2 cellular contexts compared by ENCODE assay signal in the genomic region with DNA sequence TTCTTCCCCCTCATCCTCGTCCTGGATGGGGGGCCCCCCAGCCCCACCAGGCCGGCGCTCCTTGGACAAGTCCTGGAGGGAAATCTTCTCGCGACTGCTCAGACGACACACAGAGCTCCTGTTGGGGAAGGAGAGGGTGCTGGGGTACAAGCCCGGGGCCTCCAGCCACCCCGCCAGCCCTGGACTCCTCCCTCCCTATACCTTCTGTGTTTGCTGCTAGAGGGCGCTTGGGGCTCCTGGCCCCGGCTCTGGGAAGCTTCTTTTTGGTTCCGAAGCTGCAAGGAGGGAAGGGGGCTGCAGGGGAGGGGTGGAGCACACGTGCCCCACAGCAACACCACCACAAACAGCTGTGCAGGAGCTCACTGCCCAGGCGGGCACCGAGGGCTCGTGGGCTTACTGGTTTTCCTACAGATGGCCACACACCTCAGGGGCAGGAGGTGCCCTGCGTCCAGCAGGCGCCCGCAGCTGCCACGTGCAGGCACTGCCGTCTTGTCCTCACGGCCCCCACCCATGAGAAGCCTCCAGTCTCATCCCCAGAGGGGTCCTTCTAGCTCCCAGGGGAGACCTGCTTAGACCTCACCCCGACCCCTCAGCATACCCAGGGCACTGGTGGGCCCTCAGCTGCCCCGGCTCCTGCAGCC.
A peak's percentile ranks its signal among the peaks of the same experiment; 100 is the strongest.
TF ChIP-seq lines count a peak whose summit lies in the region.

No MANE protein-coding gene starts in this region.

TF ChIP-seq in HEK293, 187 proteins besides CTCF, POLR2A, EP300 and RAD21:
- TF ChIP-seq, protein P1, sequence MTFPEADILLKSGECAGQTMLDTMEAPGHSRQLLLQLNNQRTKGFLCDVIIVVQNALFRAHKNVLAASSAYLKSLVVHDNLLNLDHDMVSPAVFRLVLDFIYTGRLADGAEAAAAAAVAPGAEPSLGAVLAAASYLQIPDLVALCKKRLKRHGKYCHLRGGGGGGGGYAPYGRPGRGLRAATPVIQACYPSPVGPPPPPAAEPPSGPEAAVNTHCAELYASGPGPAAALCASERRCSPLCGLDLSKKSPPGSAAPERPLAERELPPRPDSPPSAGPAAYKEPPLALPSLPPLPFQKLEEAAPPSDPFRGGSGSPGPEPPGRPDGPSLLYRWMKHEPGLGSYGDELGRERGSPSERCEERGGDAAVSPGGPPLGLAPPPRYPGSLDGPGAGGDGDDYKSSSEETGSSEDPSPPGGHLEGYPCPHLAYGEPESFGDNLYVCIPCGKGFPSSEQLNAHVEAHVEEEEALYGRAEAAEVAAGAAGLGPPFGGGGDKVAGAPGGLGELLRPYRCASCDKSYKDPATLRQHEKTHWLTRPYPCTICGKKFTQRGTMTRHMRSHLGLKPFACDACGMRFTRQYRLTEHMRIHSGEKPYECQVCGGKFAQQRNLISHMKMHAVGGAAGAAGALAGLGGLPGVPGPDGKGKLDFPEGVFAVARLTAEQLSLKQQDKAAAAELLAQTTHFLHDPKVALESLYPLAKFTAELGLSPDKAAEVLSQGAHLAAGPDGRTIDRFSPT (tag by site-specific recombination; IDR thresholded peaks at IDR 0.05) = peak; percentile 79
- TF ChIP-seq ZNF211 (tag by site-specific recombination; IDR thresholded peaks at IDR 0.05; ENCODE audit: low read depth) (no peak), ZNF514 (tag by site-specific recombination; IDR thresholded peaks at IDR 0.05) (no peak), ZNF529 (tag by site-specific recombination; IDR thresholded peaks at IDR 0.05; ENCODE audit: insufficient replicate concordance) (no peak), ZNF302 (tag by site-specific recombination; IDR thresholded peaks at IDR 0.05; ENCODE audit: low read depth) (no peak), SCRT1 (tag by site-specific recombination; IDR thresholded peaks at IDR 0.05; ENCODE audit: borderline replicate concordance) (no peak), ZNF629 (tag by site-specific recombination; IDR thresholded peaks at IDR 0.05) (no peak), ZNF423 (tag by site-specific recombination; IDR thresholded peaks at IDR 0.05) (no peak), WT1 (tag by site-specific recombination; IDR thresholded peaks at IDR 0.05) (no peak), ZNF660 (tag by site-specific recombination; IDR thresholded peaks at IDR 0.05) (no peak), ZNF48 (tag by site-specific recombination; IDR thresholded peaks at IDR 0.05) (no peak), KLF9 (tag by site-specific recombination; IDR thresholded peaks at IDR 0.05; ENCODE audit: low read depth) (no peak), ZNF549 (tag by site-specific recombination; IDR thresholded peaks at IDR 0.05) (no peak), ZNF2 (tag by site-specific recombination; IDR thresholded peaks at IDR 0.05) (no peak)
- TF ChIP-seq, protein P2, sequence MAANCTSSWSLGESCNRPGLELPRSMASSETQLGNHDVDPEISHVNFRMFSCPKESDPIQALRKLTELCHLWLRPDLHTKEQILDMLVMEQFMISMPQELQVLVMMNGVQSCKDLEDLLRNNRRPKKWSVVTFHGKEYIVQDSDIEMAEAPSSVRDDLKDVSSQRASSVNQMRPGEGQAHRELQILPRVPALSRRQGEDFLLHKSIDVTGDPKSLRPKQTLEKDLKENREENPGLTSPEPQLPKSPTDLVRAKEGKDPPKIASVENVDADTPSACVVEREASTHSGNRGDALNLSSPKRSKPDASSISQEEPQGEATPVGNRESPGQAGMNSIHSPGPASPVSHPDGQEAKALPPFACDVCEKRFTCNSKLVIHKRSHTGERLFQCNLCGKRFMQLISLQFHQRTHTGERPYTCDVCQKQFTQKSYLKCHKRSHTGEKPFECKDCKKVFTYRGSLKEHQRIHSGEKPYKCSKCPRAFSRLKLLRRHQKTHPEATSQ (tag by site-specific recombination; IDR thresholded peaks at IDR 0.05) = no peak
- TF ChIP-seq, protein P3, sequence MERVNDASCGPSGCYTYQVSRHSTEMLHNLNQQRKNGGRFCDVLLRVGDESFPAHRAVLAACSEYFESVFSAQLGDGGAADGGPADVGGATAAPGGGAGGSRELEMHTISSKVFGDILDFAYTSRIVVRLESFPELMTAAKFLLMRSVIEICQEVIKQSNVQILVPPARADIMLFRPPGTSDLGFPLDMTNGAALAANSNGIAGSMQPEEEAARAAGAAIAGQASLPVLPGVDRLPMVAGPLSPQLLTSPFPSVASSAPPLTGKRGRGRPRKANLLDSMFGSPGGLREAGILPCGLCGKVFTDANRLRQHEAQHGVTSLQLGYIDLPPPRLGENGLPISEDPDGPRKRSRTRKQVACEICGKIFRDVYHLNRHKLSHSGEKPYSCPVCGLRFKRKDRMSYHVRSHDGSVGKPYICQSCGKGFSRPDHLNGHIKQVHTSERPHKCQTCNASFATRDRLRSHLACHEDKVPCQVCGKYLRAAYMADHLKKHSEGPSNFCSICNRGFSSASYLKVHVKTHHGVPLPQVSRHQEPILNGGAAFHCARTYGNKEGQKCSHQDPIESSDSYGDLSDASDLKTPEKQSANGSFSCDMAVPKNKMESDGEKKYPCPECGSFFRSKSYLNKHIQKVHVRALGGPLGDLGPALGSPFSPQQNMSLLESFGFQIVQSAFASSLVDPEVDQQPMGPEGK (tag by site-specific recombination; IDR thresholded peaks at IDR 0.05) = 0 out of 2 replicates have a peak, but pooled peaks have one; percentile 18

TF ChIP-seq in GM12878, 131 proteins besides CTCF, POLR2A, EP300 and RAD21:
- TF ChIP-seq RBBP5 (conservative IDR thresholded peaks at IDR 0.05) (no peak), HCFC1 (IDR thresholded peaks at IDR 0.05; ENCODE audit: low read length) (no peak), ASH2L (IDR thresholded peaks at IDR 0.05; ENCODE audit: borderline replicate concordance, low read depth) (no peak), ZNF384 (IDR thresholded peaks at IDR 0.05; ENCODE audit: borderline replicate concordance, low read depth, low read length) (no peak), SUPT20H (IDR thresholded peaks at IDR 0.05; ENCODE audit: borderline replicate concordance, control insufficient read depth, low read depth, low read length) (no peak), SIN3A (IDR thresholded peaks at IDR 0.05; ENCODE audit: low read depth, low read length) (no peak)
- TF ChIP-seq, protein P4, sequence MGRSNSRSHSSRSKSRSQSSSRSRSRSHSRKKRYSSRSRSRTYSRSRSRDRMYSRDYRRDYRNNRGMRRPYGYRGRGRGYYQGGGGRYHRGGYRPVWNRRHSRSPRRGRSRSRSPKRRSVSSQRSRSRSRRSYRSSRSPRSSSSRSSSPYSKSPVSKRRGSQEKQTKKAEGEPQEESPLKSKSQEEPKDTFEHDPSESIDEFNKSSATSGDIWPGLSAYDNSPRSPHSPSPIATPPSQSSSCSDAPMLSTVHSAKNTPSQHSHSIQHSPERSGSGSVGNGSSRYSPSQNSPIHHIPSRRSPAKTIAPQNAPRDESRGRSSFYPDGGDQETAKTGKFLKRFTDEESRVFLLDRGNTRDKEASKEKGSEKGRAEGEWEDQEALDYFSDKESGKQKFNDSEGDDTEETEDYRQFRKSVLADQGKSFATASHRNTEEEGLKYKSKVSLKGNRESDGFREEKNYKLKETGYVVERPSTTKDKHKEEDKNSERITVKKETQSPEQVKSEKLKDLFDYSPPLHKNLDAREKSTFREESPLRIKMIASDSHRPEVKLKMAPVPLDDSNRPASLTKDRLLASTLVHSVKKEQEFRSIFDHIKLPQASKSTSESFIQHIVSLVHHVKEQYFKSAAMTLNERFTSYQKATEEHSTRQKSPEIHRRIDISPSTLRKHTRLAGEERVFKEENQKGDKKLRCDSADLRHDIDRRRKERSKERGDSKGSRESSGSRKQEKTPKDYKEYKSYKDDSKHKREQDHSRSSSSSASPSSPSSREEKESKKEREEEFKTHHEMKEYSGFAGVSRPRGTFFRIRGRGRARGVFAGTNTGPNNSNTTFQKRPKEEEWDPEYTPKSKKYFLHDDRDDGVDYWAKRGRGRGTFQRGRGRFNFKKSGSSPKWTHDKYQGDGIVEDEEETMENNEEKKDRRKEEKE (IDR thresholded peaks at IDR 0.05) = no peak
- TF ChIP-seq, protein P5, sequence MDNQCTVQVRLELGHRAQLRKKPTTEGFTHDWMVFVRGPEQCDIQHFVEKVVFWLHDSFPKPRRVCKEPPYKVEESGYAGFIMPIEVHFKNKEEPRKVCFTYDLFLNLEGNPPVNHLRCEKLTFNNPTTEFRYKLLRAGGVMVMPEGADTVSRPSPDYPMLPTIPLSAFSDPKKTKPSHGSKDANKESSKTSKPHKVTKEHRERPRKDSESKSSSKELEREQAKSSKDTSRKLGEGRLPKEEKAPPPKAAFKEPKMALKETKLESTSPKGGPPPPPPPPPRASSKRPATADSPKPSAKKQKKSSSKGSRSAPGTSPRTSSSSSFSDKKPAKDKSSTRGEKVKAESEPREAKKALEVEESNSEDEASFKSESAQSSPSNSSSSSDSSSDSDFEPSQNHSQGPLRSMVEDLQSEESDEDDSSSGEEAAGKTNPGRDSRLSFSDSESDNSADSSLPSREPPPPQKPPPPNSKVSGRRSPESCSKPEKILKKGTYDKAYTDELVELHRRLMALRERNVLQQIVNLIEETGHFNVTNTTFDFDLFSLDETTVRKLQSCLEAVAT (IDR thresholded peaks at IDR 0.05) = no peak
- TF ChIP-seq, protein P6, sequence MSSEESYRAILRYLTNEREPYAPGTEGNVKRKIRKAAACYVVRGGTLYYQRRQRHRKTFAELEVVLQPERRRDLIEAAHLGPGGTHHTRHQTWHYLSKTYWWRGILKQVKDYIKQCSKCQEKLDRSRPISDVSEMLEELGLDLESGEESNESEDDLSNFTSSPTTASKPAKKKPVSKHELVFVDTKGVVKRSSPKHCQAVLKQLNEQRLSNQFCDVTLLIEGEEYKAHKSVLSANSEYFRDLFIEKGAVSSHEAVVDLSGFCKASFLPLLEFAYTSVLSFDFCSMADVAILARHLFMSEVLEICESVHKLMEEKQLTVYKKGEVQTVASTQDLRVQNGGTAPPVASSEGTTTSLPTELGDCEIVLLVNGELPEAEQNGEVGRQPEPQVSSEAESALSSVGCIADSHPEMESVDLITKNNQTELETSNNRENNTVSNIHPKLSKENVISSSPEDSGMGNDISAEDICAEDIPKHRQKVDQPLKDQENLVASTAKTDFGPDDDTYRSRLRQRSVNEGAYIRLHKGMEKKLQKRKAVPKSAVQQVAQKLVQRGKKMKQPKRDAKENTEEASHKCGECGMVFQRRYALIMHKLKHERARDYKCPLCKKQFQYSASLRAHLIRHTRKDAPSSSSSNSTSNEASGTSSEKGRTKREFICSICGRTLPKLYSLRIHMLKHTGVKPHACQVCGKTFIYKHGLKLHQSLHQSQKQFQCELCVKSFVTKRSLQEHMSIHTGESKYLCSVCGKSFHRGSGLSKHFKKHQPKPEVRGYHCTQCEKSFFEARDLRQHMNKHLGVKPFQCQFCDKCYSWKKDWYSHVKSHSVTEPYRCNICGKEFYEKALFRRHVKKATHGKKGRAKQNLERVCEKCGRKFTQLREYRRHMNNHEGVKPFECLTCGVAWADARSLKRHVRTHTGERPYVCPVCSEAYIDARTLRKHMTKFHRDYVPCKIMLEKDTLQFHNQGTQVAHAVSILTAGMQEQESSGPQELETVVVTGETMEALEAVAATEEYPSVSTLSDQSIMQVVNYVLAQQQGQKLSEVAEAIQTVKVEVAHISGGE (CRISPR knock-in tag; IDR thresholded peaks at IDR 0.05) = no peak
- TF ChIP-seq, protein P7, sequence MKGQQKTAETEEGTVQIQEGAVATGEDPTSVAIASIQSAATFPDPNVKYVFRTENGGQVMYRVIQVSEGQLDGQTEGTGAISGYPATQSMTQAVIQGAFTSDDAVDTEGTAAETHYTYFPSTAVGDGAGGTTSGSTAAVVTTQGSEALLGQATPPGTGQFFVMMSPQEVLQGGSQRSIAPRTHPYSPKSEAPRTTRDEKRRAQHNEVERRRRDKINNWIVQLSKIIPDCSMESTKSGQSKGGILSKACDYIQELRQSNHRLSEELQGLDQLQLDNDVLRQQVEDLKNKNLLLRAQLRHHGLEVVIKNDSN (IDR thresholded peaks at IDR 0.05; ENCODE audit: borderline replicate concordance, extremely low read length, insufficient read depth, low read depth, low read length) = no peak
TF ChIP-seq in GM12878: peak in this region for 0.
